ENCODE assay signal across 17 cellular contexts in genomic region chr18:34342960-34343359, GRCh38.
DNase-seq lines count a peak whose midpoint lies in the region; ATAC-seq and TF ChIP-seq lines count a peak whose summit lies in the region.
"Had no signal": no experiment of that assay in that cellular context is flagged by ENCODE, and none has a peak within 500 bp of the region (broad histone marks: within the 10 kb centered on the region; RNA-seq: fewer than 3 reads in every experiment).

No MANE protein-coding gene starts in this region.

- DNase-seq in AG10803 (ENCODE audit: low read depth) (peak; percentile 29), NCI-H69 (lab: John Stamatoyannopoulos, UW) (peak; percentile 75), choroid plexus epithelial cell (ENCODE audit: low read depth) (peak; percentile 11), islet precursor cell (peak; percentile 76), natural killer cell (no peak), MM.1S (no peak), SW480 (ENCODE audit: low spot score) (no peak)
- DNase-seq: activated CD4-positive, alpha-beta T cell treated with anti-CD3 and anti-CD28 coated beads for 36 hours; activated naive CD8-positive, alpha-beta T cell treated with anti-CD3 and anti-CD28 coated beads, Interleukin-2, amount 50 U/mL, for 24 hours; activated T-cell treated with anti-CD3 and anti-CD28 coated beads, Interleukin-2, amount 50 U/mL, for 4 hours; COR-L47; esophagus squamous epithelium; NCI-H1694 treated with DMSO at 0.1 percent for 48 hours; occipital lobe; stomach had no signal

- TF ChIP-seq CTCF in AG10803 (conservative IDR thresholded peaks at IDR 0.05; ENCODE audit: low read length) (no peak), choroid plexus epithelial cell (conservative IDR thresholded peaks at IDR 0.05; ENCODE audit: low read depth, low read length) (no peak), natural killer cell (IDR thresholded peaks at IDR 0.05) (no peak), MM.1S (IDR thresholded peaks at IDR 0.05; ENCODE audit: low read length) (no peak)

- H3K4me2 ChIP-seq in MM.1S (ENCODE audit: low read depth, low read length), result no peak overlapping the region

- H3F3A ChIP-seq in MM.1S (ENCODE audit: insufficient read depth, low read length), result no peaks in the 10 kb centered on the region

- H3K36me3 ChIP-seq in MM.1S (replicated peaks; ENCODE audit: insufficient read depth, low read length), result no peaks in the 10 kb centered on the region
- H3K36me3 ChIP-seq: esophagus squamous epithelium, stomach had no signal

- no peaks in the 10 kb centered on the region for H3K9me3 ChIP-seq in MM.1S (replicated peaks; ENCODE audit: insufficient read depth, low read length)
- H3K9me3 ChIP-seq: esophagus squamous epithelium, stomach had no signal

- no peaks in the 10 kb centered on the region for H3K27me3 ChIP-seq in MM.1S (replicated peaks; ENCODE audit: insufficient read depth, low read length)
- H3K27me3 ChIP-seq: esophagus squamous epithelium, stomach had no signal

- H3K4me3 ChIP-seq in AG10803 (ENCODE audit: low read length) (no peak overlapping the region), choroid plexus epithelial cell (ENCODE audit: low read depth, low read length) (no peak overlapping the region), MM.1S (ENCODE audit: low read length) (no peak overlapping the region)
- H3K4me3 ChIP-seq: esophagus squamous epithelium, K562, stomach had no signal

- no peaks in the 10 kb centered on the region for H3K9me2 ChIP-seq in MM.1S (replicated peaks; ENCODE audit: insufficient read depth, low read length)

- no peaks in the 10 kb centered on the region for H4K20me1 ChIP-seq in MM.1S (ENCODE audit: insufficient read depth, low read length)

- no peaks in the 10 kb centered on the region for H3K36me3 Mint-ChIP-seq in natural killer cell

- no peak overlapping the region for H3K9ac ChIP-seq in MM.1S (ENCODE audit: low read length)

- peaks cover 4 to 14% of the 10 kb centered on the region in 2 donors for H3K9me3 Mint-ChIP-seq in natural killer cell

- no peak overlapping the region for H2AFZ ChIP-seq in MM.1S (ENCODE audit: low read length)

- ATAC-seq in GM18520 (IDR thresholded peaks at IDR 0.05; ENCODE audit: unreplicated experiment) (no peak), natural killer cell (no peak)
- ATAC-seq: activated CD4-positive, alpha-beta T cell treated with anti-CD3 and anti-CD28 coated beads for 36 hours; activated naive CD8-positive, alpha-beta T cell treated with anti-CD3 and anti-CD28 coated beads, Interleukin-2, amount 50 U/mL, for 24 hours; activated T-cell treated with anti-CD3 and anti-CD28 coated beads, Interleukin-2, amount 50 U/mL, for 4 hours; K562 had no signal

- H3K27ac Mint-ChIP-seq in natural killer cell, result no peak overlapping the region
- H3K27ac Mint-ChIP-seq: activated CD4-positive, alpha-beta T cell treated with anti-CD3 and anti-CD28 coated beads for 36 hours; activated naive CD8-positive, alpha-beta T cell treated with anti-CD3 and anti-CD28 coated beads, Interleukin-2, amount 50 U/mL, for 24 hours had no signal

- H3K79me2 ChIP-seq in MM.1S (ENCODE audit: low read length), result no peaks in the 10 kb centered on the region

- H3K27me3 Mint-ChIP-seq in natural killer cell (ENCODE audit: low read depth in 2 of 2), result no peaks in the 10 kb centered on the region
- H3K27me3 Mint-ChIP-seq: activated CD4-positive, alpha-beta T cell treated with anti-CD3 and anti-CD28 coated beads for 36 hours; activated naive CD8-positive, alpha-beta T cell treated with anti-CD3 and anti-CD28 coated beads, Interleukin-2, amount 50 U/mL, for 24 hours had no signal

- H3K4me1 ChIP-seq in MM.1S (ENCODE audit: low read length), result no peaks in the 10 kb centered on the region
- H3K4me1 ChIP-seq: esophagus squamous epithelium, stomach had no signal

- no peaks in the 10 kb centered on the region for H3K4me1 Mint-ChIP-seq in natural killer cell
- H3K4me1 Mint-ChIP-seq: activated CD4-positive, alpha-beta T cell treated with anti-CD3 and anti-CD28 coated beads for 36 hours; activated naive CD8-positive, alpha-beta T cell treated with anti-CD3 and anti-CD28 coated beads, Interleukin-2, amount 50 U/mL, for 24 hours had no signal

- intact Hi-C loops in natural killer cell (cut with micrococcal nuclease), result no loop called here

- H3K27ac ChIP-seq in MM.1S (ENCODE audit: low read length), result no peak overlapping the region
- H3K27ac ChIP-seq: esophagus squamous epithelium, stomach had no signal

- H3K4me3 Mint-ChIP-seq in natural killer cell, result no peak overlapping the region
- H3K4me3 Mint-ChIP-seq: activated CD4-positive, alpha-beta T cell treated with anti-CD3 and anti-CD28 coated beads for 36 hours; activated naive CD8-positive, alpha-beta T cell treated with anti-CD3 and anti-CD28 coated beads, Interleukin-2, amount 50 U/mL, for 24 hours; activated T-cell treated with anti-CD3 and anti-CD28 coated beads, Interleukin-2, amount 50 U/mL, for 4 hours had no signal

Comparison
In these comparisons a context has a peak if more than half of its experiments do, and no peak if none do; other contexts are left out.
1. DNase-seq: peak in AG10803 (single experiment), NCI-H69 (single experiment), choroid plexus epithelial cell (single experiment) and islet precursor cell (single experiment); none in natural killer cell (single experiment), MM.1S (single experiment) and SW480 (single experiment).